In the genomic region with DNA sequence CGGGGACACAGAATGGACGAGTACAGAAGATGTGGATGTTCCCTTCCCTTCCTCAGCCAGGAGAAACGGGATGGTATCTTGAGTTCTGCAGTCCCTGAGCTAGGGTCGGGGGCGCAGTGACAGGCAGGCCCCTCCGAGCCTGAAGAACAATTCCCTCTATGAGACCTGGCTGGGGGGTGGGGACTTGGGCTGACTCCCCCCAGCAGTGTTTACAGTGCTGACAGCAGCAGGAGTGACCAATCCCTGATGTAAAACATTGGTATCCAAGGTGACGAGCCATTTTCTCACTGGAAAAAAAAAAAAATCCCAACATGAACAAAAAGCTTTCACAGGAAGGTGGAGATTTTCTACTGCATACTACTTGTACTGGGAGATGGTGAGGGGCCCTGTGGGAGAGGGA, we compare ENCODE assay signal across 9 cellular contexts. TPM values are rescaled to one million over a fixed set of nuclear protein-coding genes. Genes with fewer than 3 reads are reported as not detected.
"Had no signal": no experiment of that assay in that cellular context is flagged by ENCODE, and none has a peak within 500 bp of the region (broad histone marks: within the 10 kb centered on the region; RNA-seq: fewer than 3 reads in every experiment).

A gene (minus strand): TSS at position 185 of the 400 bp plus-strand sequence. CDS start 288 bp downstream, outside the sequence.

RNA-seq across cellular contexts. Expression of the gene that starts here (rescaled TPM):
- total RNA-seq: LHCN-M2, MCF 10A, NCI-H460, OCI-LY7, PC-9, Right ventricle myocardium inferior, RPMI7951, SJCRH30, SK-MEL-5 had no signal
